In genomic region chr6:35677456-35677855, GRCh38 we compare ENCODE assay signal across 21 cellular contexts. TPM values are rescaled to one million over a fixed set of nuclear protein-coding genes. Genes with fewer than 3 reads are reported as not detected.
DNase-seq lines count a peak whose midpoint lies in the region; ATAC-seq, FAIRE-seq and TF ChIP-seq lines count a peak whose summit lies in the region.
"Had no signal": no experiment of that assay in that cellular context is flagged by ENCODE, and none has a peak within 500 bp of the region (broad histone marks: within the 10 kb centered on the region; RNA-seq: fewer than 3 reads in every experiment).

No MANE protein-coding gene starts in this region.

- H4K20me1 ChIP-seq in K562 (replicated peaks; ENCODE audit: control insufficient read depth, insufficient read depth, low read length) (no peaks in the 10 kb centered on the region), Karpas-422 (ENCODE audit: insufficient read depth, low read depth, low read length) (no peaks in the 10 kb centered on the region)

- no peak overlapping the region for H3K4me3 Mint-ChIP-seq in activated CD4-positive, alpha-beta T cell treated with anti-CD3 and anti-CD28 coated beads, Interleukin-2, amount 10 ng/mL, durations not matched to agents 24 days and 14 days
- H3K4me3 Mint-ChIP-seq in HFFc6: peak overlapping the region; percentile 69; the same call in 1 of the 2 replicates
- H3K4me3 Mint-ChIP-seq: natural killer cell treated with Interleukin-12 subunit alpha and Interleukin-12 subunit beta and Interleukin-15 and Interleukin-18, amount 100 ng/mL, for 72 hours had no signal

- H3K27ac ChIP-seq in K562 (ENCODE audit: extremely low read depth, low read depth, low read length) (no peak overlapping the region), gastrocnemius medialis (peak overlapping the region; percentile 48 to 97 (median 80)), Karpas-422 (ENCODE audit: low read length) (no peak overlapping the region)
- H3K27ac ChIP-seq: thoracic aorta had no signal

- WGBS in K562 (ENCODE audit: insufficient coverage, low coverage, missing lambda C conversion rate): 89% methylated on average over 2 of the region's 2 CpGs

- H3K36me3 ChIP-seq in K562 (ENCODE audit: control insufficient read depth, insufficient read depth, low read length): peaks cover 36% of the 10 kb centered on the region
- H3K36me3 ChIP-seq in gastrocnemius medialis: peaks cover 0 to 68% of the 10 kb centered on the region in 2 donors
- H3K36me3 ChIP-seq in Karpas-422 (ENCODE audit: insufficient read depth, low read length): peaks cover 15% of the 10 kb centered on the region; the same call in 1 of the 2 replicates
- H3K36me3 ChIP-seq: brain microvascular endothelial cell, MG63 had no signal

- H3K4me3 ChIP-seq in K562 (no peak overlapping the region), gastrocnemius medialis (peak overlapping the region; percentile 4 to 85 (median 45)), Karpas-422 (ENCODE audit: low read length) (no peak overlapping the region)
- H3K4me3 ChIP-seq: MG63, thoracic aorta had no signal

- H3K9me3 ChIP-seq in K562 (replicated peaks; ENCODE audit: control insufficient read depth, insufficient read depth, low read depth, low read length) (no peaks in the 10 kb centered on the region), gastrocnemius medialis (no peaks in the 10 kb centered on the region), Karpas-422 (ENCODE audit: low read length) (no peaks in the 10 kb centered on the region)
- H3K9me3 ChIP-seq: MG63, thoracic aorta had no signal

- no peaks in the 10 kb centered on the region for H3K9me2 ChIP-seq in Karpas-422 (replicated peaks; ENCODE audit: insufficient read depth, low read length)

- peaks cover 34% of the 10 kb centered on the region for H3K36me3 Mint-ChIP-seq in activated CD4-positive, alpha-beta T cell treated with anti-CD3 and anti-CD28 coated beads, Interleukin-2, amount 10 ng/mL, durations not matched to agents 24 days and 14 days (ENCODE audit: low read depth)
- no peaks in the 10 kb centered on the region for H3K36me3 Mint-ChIP-seq in HFFc6 (ENCODE audit: low read depth)

- H3K4me1 ChIP-seq in K562 (replicated peaks in 1 of 2; ENCODE audit: control insufficient read depth in 2 of 2, insufficient read depth in 2 of 2, low read length in 2 of 2): 0 out of 5 replicates have a peak, but pooled peaks cover 0 to 5% of the 10 kb centered on the region in 2 experiments
- peaks cover 86 to 91% of the 10 kb centered on the region in 2 donors for H3K4me1 ChIP-seq in gastrocnemius medialis
- H3K4me1 ChIP-seq in Karpas-422 (ENCODE audit: low read length): peaks cover 52% of the 10 kb centered on the region

- in situ Hi-C loops in K562 (cut with MboI): no loop called here
- in situ Hi-C loops in gastrocnemius medialis (cut with MboI; ENCODE audit: low sequenced_read_pairs in 4 of 4): loop anchor here in 1 of 4 donors (10.0 kb wide), 1 partner anchor 53 kb away; no protein-coding TSS in a partner anchor

- no peak overlapping the region for H3K9ac ChIP-seq in K562 (ENCODE audit: insufficient read depth in 1 of 2, low read depth in 2 of 2, low read length in 2 of 2)
- no peak overlapping the region for H3K9ac ChIP-seq in Karpas-422 (ENCODE audit: low read length)

- no peak for TF ChIP-seq RAD21 in K562 (CRISPR knock-in tag; conservative IDR thresholded peaks at IDR 0.05 in 1 of 2, IDR thresholded peaks at IDR 0.05 in 1 of 2)

- no peaks in the 10 kb centered on the region for H3K9me1 ChIP-seq in K562 (ENCODE audit: control insufficient read depth, insufficient read depth, low read length)

- TF ChIP-seq EP300 in K562 (IDR thresholded peaks at IDR 0.05; ENCODE audit: low read length): no peak

- TF ChIP-seq CTCF in HFFc6 (IDR thresholded peaks at IDR 0.05): no peak
- TF ChIP-seq CTCF in K562 (IDR thresholded peaks at IDR 0.05 in 2 of 3, conservative IDR thresholded peaks at IDR 0.05 in 1 of 3; ENCODE audit: insufficient read depth in 2 of 3, low read depth in 1 of 3, low read length in 3 of 3): no peak
- no peak for TF ChIP-seq CTCF in gastrocnemius medialis (IDR thresholded peaks at IDR 0.05 in 4 of 5, conservative IDR thresholded peaks at IDR 0.05 in 1 of 5)
- no peak for TF ChIP-seq CTCF in D721Med (IDR thresholded peaks at IDR 0.05; ENCODE audit: insufficient read depth, missing control alignments)

- FAIRE-seq in K562 (lab: Jason Lieb, UNC): no peak
- no peak for FAIRE-seq in D721Med (lab: Jason Lieb, UNC)
- FAIRE-seq: GM18507 had no signal

- DNase-seq in activated CD4-positive, alpha-beta T cell treated with anti-CD3 and anti-CD28 coated beads, Interleukin-2, amount 10 ng/mL, durations not matched to agents 24 days and 14 days: peak; percentile 50
- DNase-seq in activated CD4-positive, alpha-beta T cell treated with anti-CD3 and anti-CD28 coated beads for 48 hours: no peak
- DNase-seq in HFFc6: no peak
- no peak for DNase-seq in K562 (ENCODE audit: extremely low read depth in 1 of 4, low spot score in 3 of 4)
- no peak for DNase-seq in gastrocnemius medialis
- no peak for DNase-seq in Karpas-422
- no peak for DNase-seq in D721Med (ENCODE audit: insufficient read length, low spot score)
- DNase-seq: activated CD4-positive, alpha-beta T cell treated with anti-CD3 and anti-CD28 coated beads, Interleukin-2, amount 50 U/mL, for 4 hours; activated effector memory CD4-positive, alpha-beta T cell treated with Interleukin-2 at 50 U/mL for 16 hours; brain microvascular endothelial cell; effector CD4-positive, alpha-beta T cell; MG63; NCI-H2107; NK-92 treated with Interleukin-12 subunit alpha and Interleukin-12 subunit beta, amount 100 ng/mL, for 24 hours; SHP77; T1000 had no signal

- POLR2A ChIA-PET in K562 (lab: Yijun Ruan, JAX): interaction anchor here (0.6 to 4.4 kb wide), 2 partner anchors 9 to 94 kb away, joined by 3 to 19 read pairs; no protein-coding TSS in a partner anchor

- peak overlapping the region; percentile 43 for H3K27ac Mint-ChIP-seq in activated CD4-positive, alpha-beta T cell treated with anti-CD3 and anti-CD28 coated beads, Interleukin-2, amount 10 ng/mL, durations not matched to agents 24 days and 14 days
- H3K27ac Mint-ChIP-seq in HFFc6: peak overlapping the region; percentile 84

- no peaks in the 10 kb centered on the region for H3K9me3 Mint-ChIP-seq in activated CD4-positive, alpha-beta T cell treated with anti-CD3 and anti-CD28 coated beads, Interleukin-2, amount 10 ng/mL, durations not matched to agents 24 days and 14 days
- H3K9me3 Mint-ChIP-seq in HFFc6: no peaks in the 10 kb centered on the region
- H3K9me3 Mint-ChIP-seq: natural killer cell treated with Interleukin-12 subunit alpha and Interleukin-12 subunit beta and Interleukin-15 and Interleukin-18, amount 100 ng/mL, for 72 hours had no signal

- H3K27me3 ChIP-seq in K562 (ENCODE audit: control insufficient read depth in 2 of 2, insufficient read depth in 2 of 2, low read length in 2 of 2) (no peaks in the 10 kb centered on the region), gastrocnemius medialis (no peaks in the 10 kb centered on the region), Karpas-422 (ENCODE audit: low read length) (no peaks in the 10 kb centered on the region)
- H3K27me3 ChIP-seq: brain microvascular endothelial cell, MG63 had no signal

- H3K27me3 Mint-ChIP-seq in activated CD4-positive, alpha-beta T cell treated with anti-CD3 and anti-CD28 coated beads, Interleukin-2, amount 10 ng/mL, durations not matched to agents 24 days and 14 days: no peaks in the 10 kb centered on the region
- H3K27me3 Mint-ChIP-seq in HFFc6 (ENCODE audit: insufficient read depth): no peaks in the 10 kb centered on the region
- H3K27me3 Mint-ChIP-seq: natural killer cell treated with Interleukin-12 subunit alpha and Interleukin-12 subunit beta and Interleukin-15 and Interleukin-18, amount 100 ng/mL, for 72 hours had no signal

- no peak for ATAC-seq in K562
- ATAC-seq in gastrocnemius medialis: peak in 1 of 2 donors; percentile 25
- no peak for ATAC-seq in GM18498 (IDR thresholded peaks at IDR 0.05; ENCODE audit: unreplicated experiment)
- ATAC-seq: natural killer cell treated with Interleukin-12 subunit alpha and Interleukin-12 subunit beta and Interleukin-15 and Interleukin-18, amount 100 ng/mL, for 72 hours had no signal

- H3K4me1 Mint-ChIP-seq in activated CD4-positive, alpha-beta T cell treated with anti-CD3 and anti-CD28 coated beads, Interleukin-2, amount 10 ng/mL, durations not matched to agents 24 days and 14 days: peaks cover 65% of the 10 kb centered on the region
- peaks cover 39% of the 10 kb centered on the region for H3K4me1 Mint-ChIP-seq in HFFc6 (ENCODE audit: low read depth)

- no peak overlapping the region for H2AFZ ChIP-seq in K562 (ENCODE audit: low read depth, low read length)
- no peak overlapping the region for H2AFZ ChIP-seq in Karpas-422 (ENCODE audit: low read length)

- BruUV-seq in K562 (replicated peaks; lab: Mats Ljungman, UMichigan): no TSS peak

- H3K4me2 ChIP-seq in K562 (ENCODE audit: insufficient read depth, low read length): no peak overlapping the region
- no peak overlapping the region for H3K4me2 ChIP-seq in Karpas-422 (ENCODE audit: low read depth, low read length, poor library complexity, severe bottlenecking)

- intact Hi-C loops in activated CD4-positive, alpha-beta T cell treated with anti-CD3 and anti-CD28 coated beads, Interleukin-2, amount 10 ng/mL, durations not matched to agents 24 days and 14 days (cut with micrococcal nuclease): no loop called here
- intact Hi-C loops in K562 (cut with micrococcal nuclease): no loop called here
- intact Hi-C loops in gastrocnemius medialis (cut with DNase I; ENCODE audit: low total_unique reads): no loop called here

- TF ChIP-seq POLR2A in K562 (conservative IDR thresholded peaks at IDR 0.05): no peak
- no peak for TF ChIP-seq POLR2A in gastrocnemius medialis (IDR thresholded peaks at IDR 0.05)

- H3K79me2 ChIP-seq in K562 (ENCODE audit: control insufficient read depth, insufficient read depth, low read length): peaks cover 96% of the 10 kb centered on the region
- H3K79me2 ChIP-seq in Karpas-422 (ENCODE audit: low read length): peaks cover 99% of the 10 kb centered on the region

- CTCF ChIA-PET in K562 (lab: Yijun Ruan, JAX; ENCODE audit: low intra/inter-chr PET ratio): no interaction called here

RNA-seq across cellular contexts. Expression of gene FKBP5, which starts 11.3 kb away (rescaled TPM):
- 85.0 and 85.1 TPM in 2 replicates for total RNA-seq in activated CD4-positive, alpha-beta T cell treated with anti-CD3 and anti-CD28 coated beads, Interleukin-2, amount 10 ng/mL, durations not matched to agents 24 days and 14 days
- 10 to 100 TPM in 5 of 6 experiments, 1 to 10 TPM in 1; 7.6 to 12.9 (median 11.8) TPM for total RNA-seq in HFFc6 (2021; fragmentation: NEBNext Ultra II Directional; extraction: Animal tissue kit (Norgen Biotek cat#: 25700))
- 23.5 and 58.7 TPM in 2 replicates for total RNA-seq in K562 (2011; cell fraction: chromatin; rRNA removed; ENCODE audit: low replicate concordance)
- 14.5 and 19.2 TPM in 2 replicates for total RNA-seq in K562 (2011; cell fraction: nucleolus; rRNA removed)
- total RNA-seq in K562 (2011; cell fraction: nucleoplasm; rRNA removed): 38.3 and 72.2 TPM in 2 replicates
- 75.0 and 82.8 TPM in 2 replicates for total RNA-seq in K562 (2014; rRNA removed)
- 54.2 and 65.9 TPM in 2 replicates for total RNA-seq in K562 (2014; rRNA removed; fragmentation: Illumina TruSeq; extraction: Trizol)
- total RNA-seq in K562 (2015; rRNA removed; fragmentation: Illumina TruSeq; extraction: Trizol): 39.9 and 43.8 TPM in 2 replicates
- 92.0 and 104 TPM in 2 replicates for total RNA-seq in K562 (2021)
- 59.7 and 86.1 TPM in 2 replicates for polyA plus RNA-seq in K562 (2011; rRNA removed)
- polyA plus RNA-seq in K562 (2011; cell fraction: cytosol; rRNA removed): 22.1 and 33.5 TPM in 2 replicates
- 22.5 and 23.2 TPM in 2 replicates for polyA plus RNA-seq in K562 (2011; cell fraction: nucleus; rRNA removed)
- polyA plus RNA-seq in K562 (2012): 43.9 and 85.0 TPM in 2 replicates
- polyA plus RNA-seq in K562 (2014; fragmentation: Illumina TruSeq; extraction: Trizol): 128 and 151 TPM in 2 replicates
- polyA plus RNA-seq in K562 (2014; fragmentation: Nextera tagmentation; extraction: Ambion mirVana): 10 to 100 TPM; 32.7 to 46.1 TPM
- 76.6 and 76.8 TPM in 2 replicates for polyA plus RNA-seq in K562 (2014; rRNA removed)
- polyA minus RNA-seq in K562 (2011; rRNA and poly(A)+ RNA removed): 71.5 and 74.0 TPM in 2 replicates
- 31.1 and 38.9 TPM in 2 replicates for polyA minus RNA-seq in K562 (2011; cell fraction: cytosol; rRNA and poly(A)+ RNA removed)
- polyA minus RNA-seq in K562 (2011; cell fraction: nucleus; rRNA and poly(A)+ RNA removed): 13.3 and 18.5 TPM in 2 replicates
- 1,000 to 10,000 TPM in 2 of 4 donors, 100 to 1,000 TPM in 2; 665 to 1,753 (median 1,205) TPM for total RNA-seq in gastrocnemius medialis
- 22.9 and 28.3 TPM in 2 replicates for total RNA-seq in Karpas-422 (2014; rRNA removed; shearing (Covaris generic); ENCODE audit: low replicate concordance)

RNA-seq across cellular contexts. Expression of gene ARMC12, which starts 59.4 kb away (rescaled TPM):
- total RNA-seq in activated CD4-positive, alpha-beta T cell treated with anti-CD3 and anti-CD28 coated beads, Interleukin-2, amount 10 ng/mL, durations not matched to agents 24 days and 14 days: 0.58 and 0.64 TPM in 2 replicates
- under 1 TPM in 4 of 6 experiments, not detected in 2; 0.17 to 0.33 (median 0.27) TPM for total RNA-seq in HFFc6 (2021; fragmentation: NEBNext Ultra II Directional; extraction: Animal tissue kit (Norgen Biotek cat#: 25700))
- total RNA-seq in K562 (2011; cell fraction: chromatin; rRNA removed; ENCODE audit: low replicate concordance): not detected in 2 replicates
- total RNA-seq in K562 (2011; cell fraction: nucleolus; rRNA removed): 0.50 TPM in 1 of 2 replicates, not detected in the other
- total RNA-seq in K562 (2011; cell fraction: nucleoplasm; rRNA removed): not detected in 2 replicates
- total RNA-seq in K562 (2014; rRNA removed): 0.09 TPM in 1 of 2 replicates, not detected in the other
- 0.36 TPM in 1 of 2 replicates, not detected in the other for total RNA-seq in K562 (2014; rRNA removed; fragmentation: Illumina TruSeq; extraction: Trizol)
- not detected in 2 replicates for total RNA-seq in K562 (2015; rRNA removed; fragmentation: Illumina TruSeq; extraction: Trizol)
- 0.13 and 0.35 TPM in 2 replicates for total RNA-seq in K562 (2021)
- polyA plus RNA-seq in K562 (2011; rRNA removed): 0.26 and 0.45 TPM in 2 replicates
- 0.07 and 0.21 TPM in 2 replicates for polyA plus RNA-seq in K562 (2011; cell fraction: cytosol; rRNA removed)
- 1.4 TPM in 2 replicates for polyA plus RNA-seq in K562 (2011; cell fraction: nucleus; rRNA removed)
- 0.26 and 1.6 TPM in 2 replicates for polyA plus RNA-seq in K562 (2012)
- polyA plus RNA-seq in K562 (2014; fragmentation: Illumina TruSeq; extraction: Trizol): 0.36 TPM in 1 of 2 replicates, not detected in the other
- polyA plus RNA-seq in K562 (2014; fragmentation: Nextera tagmentation; extraction: Ambion mirVana): under 1 TPM in 1 of 2 experiments, not detected in 1; 0.13 TPM
- 0.58 TPM in 1 of 2 replicates, not detected in the other for polyA plus RNA-seq in K562 (2014; rRNA removed)
- polyA minus RNA-seq in K562 (2011; rRNA and poly(A)+ RNA removed): 0.18 and 0.46 TPM in 2 replicates
- not detected in 2 replicates for polyA minus RNA-seq in K562 (2011; cell fraction: cytosol; rRNA and poly(A)+ RNA removed)
- 0.27 TPM in 1 of 2 replicates, not detected in the other for polyA minus RNA-seq in K562 (2011; cell fraction: nucleus; rRNA and poly(A)+ RNA removed)
- 1 to 10 TPM in 1 of 4 donors, not detected in 3; 6.2 TPM for total RNA-seq in gastrocnemius medialis
- total RNA-seq in Karpas-422 (2014; rRNA removed; shearing (Covaris generic); ENCODE audit: low replicate concordance): 0.60 and 1.6 TPM in 2 replicates
- total RNA-seq: HT-29; natural killer cell treated with Interleukin-12 subunit alpha and Interleukin-12 subunit beta and Interleukin-15 and Interleukin-18, amount 100 ng/mL, for 72 hours; thoracic aorta had no signal

Comparison
In these comparisons a context has a peak if more than half of its experiments do, and no peak if none do; other contexts are left out.
1. H3K27ac ChIP-seq: peak in gastrocnemius medialis (4 of 4); none in K562 (single experiment) and Karpas-422 (single experiment).
2. H3K4me3 ChIP-seq: peak in gastrocnemius medialis (4 of 4); none in K562 (single experiment) and Karpas-422 (single experiment).